Comparison of ENCODE assay signal across 17 cellular contexts in the genomic region with DNA sequence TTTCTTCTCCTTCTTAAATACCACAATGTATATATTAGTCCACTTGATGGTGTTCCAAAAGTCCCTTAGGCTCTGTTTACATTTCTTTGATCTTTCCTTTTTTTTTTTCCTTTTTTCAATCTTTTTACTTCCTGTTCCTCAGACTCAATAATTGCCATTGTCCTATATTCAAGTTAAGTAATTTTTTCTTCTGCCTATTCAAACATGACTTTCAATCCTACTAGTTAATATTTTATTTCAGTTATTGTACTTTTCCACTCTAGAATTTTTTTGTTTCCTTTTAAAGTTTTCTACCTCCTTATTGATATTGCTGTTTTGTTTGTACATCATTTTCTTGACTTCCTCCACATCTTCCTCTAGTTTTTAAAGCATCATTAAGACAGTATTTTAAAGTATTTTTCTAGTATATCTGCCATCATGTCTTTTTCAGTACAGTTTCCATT. TPM values are rescaled to one million over a fixed set of nuclear protein-coding genes. Genes with fewer than 3 reads are reported as not detected.
DNase-seq lines count a peak whose midpoint lies in the region; ATAC-seq and TF ChIP-seq lines count a peak whose summit lies in the region.
"Had no signal": no experiment of that assay in that cellular context is flagged by ENCODE, and none has a peak within 500 bp of the region (broad histone marks: within the 10 kb centered on the region; RNA-seq: fewer than 3 reads in every experiment).

No MANE protein-coding gene starts in this region.

- H3K9me3 Mint-ChIP-seq in activated T-cell treated with anti-CD3 and anti-CD28 coated beads, Interleukin-2, amount 50 U/mL, for 72 hours: no peaks in the 10 kb centered on the region
- H3K9me3 Mint-ChIP-seq in activated T-cell treated with anti-CD3 and anti-CD28 coated beads, Interleukin-2, amount 50 U/mL, for 24 hours: no peaks in the 10 kb centered on the region
- H3K9me3 Mint-ChIP-seq in activated T-helper 17 cell treated with anti-CD3 and anti-CD28 coated beads, Interleukin-2, amount 50 U/mL, for 72 hours: no peaks in the 10 kb centered on the region
- no peaks in the 10 kb centered on the region for H3K9me3 Mint-ChIP-seq in stimulated activated memory B cell treated with anti-CD40 and anti-IgM and Interleukin-4, amounts not matched to agents 10 μg/mL and 1 μg/mL and 100 μg/mL, for 72 hours
- H3K9me3 Mint-ChIP-seq: CD8-positive, alpha-beta memory T cell had no signal

- no peak for TF ChIP-seq CTCF in GM10266 (IDR thresholded peaks at IDR 0.05; ENCODE audit: control insufficient read depth, insufficient read depth, low read depth, missing control alignments)

- H3K27ac Mint-ChIP-seq in activated T-cell treated with anti-CD3 and anti-CD28 coated beads, Interleukin-2, amount 50 U/mL, for 72 hours: peak overlapping the region; percentile 87
- H3K27ac Mint-ChIP-seq in activated T-cell treated with anti-CD3 and anti-CD28 coated beads, Interleukin-2, amount 50 U/mL, for 24 hours: no peak overlapping the region
- peak overlapping the region; percentile 23 for H3K27ac Mint-ChIP-seq in activated T-helper 17 cell treated with anti-CD3 and anti-CD28 coated beads, Interleukin-2, amount 50 U/mL, for 72 hours
- peak overlapping the region; percentile 49 for H3K27ac Mint-ChIP-seq in stimulated activated memory B cell treated with anti-CD40 and anti-IgM and Interleukin-4, amounts not matched to agents 10 μg/mL and 1 μg/mL and 100 μg/mL, for 72 hours

- H3K4me3 Mint-ChIP-seq in activated T-cell treated with anti-CD3 and anti-CD28 coated beads, Interleukin-2, amount 50 U/mL, for 72 hours: peak overlapping the region; percentile 19 to 53
- no peak overlapping the region for H3K4me3 Mint-ChIP-seq in activated T-cell treated with anti-CD3 and anti-CD28 coated beads, Interleukin-2, amount 50 U/mL, for 24 hours
- H3K4me3 Mint-ChIP-seq in activated T-helper 17 cell treated with anti-CD3 and anti-CD28 coated beads, Interleukin-2, amount 50 U/mL, for 72 hours: peak overlapping the region; percentile 4
- H3K4me3 Mint-ChIP-seq in stimulated activated memory B cell treated with anti-CD40 and anti-IgM and Interleukin-4, amounts not matched to agents 10 μg/mL and 1 μg/mL and 100 μg/mL, for 72 hours: no peak overlapping the region
- H3K4me3 Mint-ChIP-seq: CD8-positive, alpha-beta memory T cell had no signal

- H3K36me3 Mint-ChIP-seq in activated T-cell treated with anti-CD3 and anti-CD28 coated beads, Interleukin-2, amount 50 U/mL, for 72 hours (ENCODE audit: insufficient read depth in 2 of 2): no peaks in the 10 kb centered on the region
- no peaks in the 10 kb centered on the region for H3K36me3 Mint-ChIP-seq in activated T-cell treated with anti-CD3 and anti-CD28 coated beads, Interleukin-2, amount 50 U/mL, for 24 hours (ENCODE audit: low read depth)
- no peaks in the 10 kb centered on the region for H3K36me3 Mint-ChIP-seq in activated T-helper 17 cell treated with anti-CD3 and anti-CD28 coated beads, Interleukin-2, amount 50 U/mL, for 72 hours (ENCODE audit: low read depth)
- peaks cover 2% of the 10 kb centered on the region for H3K36me3 Mint-ChIP-seq in stimulated activated memory B cell treated with anti-CD40 and anti-IgM and Interleukin-4, amounts not matched to agents 10 μg/mL and 1 μg/mL and 100 μg/mL, for 72 hours
- H3K36me3 Mint-ChIP-seq: CD8-positive, alpha-beta memory T cell had no signal

- H3K4me1 Mint-ChIP-seq in activated T-cell treated with anti-CD3 and anti-CD28 coated beads, Interleukin-2, amount 50 U/mL, for 72 hours (ENCODE audit: low read depth): peaks cover 24% of the 10 kb centered on the region
- peaks cover 20% of the 10 kb centered on the region for H3K4me1 Mint-ChIP-seq in activated T-cell treated with anti-CD3 and anti-CD28 coated beads, Interleukin-2, amount 50 U/mL, for 24 hours (ENCODE audit: low read depth)
- peaks cover 9% of the 10 kb centered on the region for H3K4me1 Mint-ChIP-seq in activated T-helper 17 cell treated with anti-CD3 and anti-CD28 coated beads, Interleukin-2, amount 50 U/mL, for 72 hours
- H3K4me1 Mint-ChIP-seq in stimulated activated memory B cell treated with anti-CD40 and anti-IgM and Interleukin-4, amounts not matched to agents 10 μg/mL and 1 μg/mL and 100 μg/mL, for 72 hours: peaks cover 10% of the 10 kb centered on the region

- no peaks in the 10 kb centered on the region for H3K27me3 Mint-ChIP-seq in activated T-cell treated with anti-CD3 and anti-CD28 coated beads, Interleukin-2, amount 50 U/mL, for 72 hours (ENCODE audit: low read depth)
- no peaks in the 10 kb centered on the region for H3K27me3 Mint-ChIP-seq in activated T-cell treated with anti-CD3 and anti-CD28 coated beads, Interleukin-2, amount 50 U/mL, for 24 hours
- H3K27me3 Mint-ChIP-seq in activated T-helper 17 cell treated with anti-CD3 and anti-CD28 coated beads, Interleukin-2, amount 50 U/mL, for 72 hours: no peaks in the 10 kb centered on the region
- H3K27me3 Mint-ChIP-seq in stimulated activated memory B cell treated with anti-CD40 and anti-IgM and Interleukin-4, amounts not matched to agents 10 μg/mL and 1 μg/mL and 100 μg/mL, for 72 hours: peaks cover 23% of the 10 kb centered on the region
- H3K27me3 Mint-ChIP-seq: CD8-positive, alpha-beta memory T cell had no signal

- DNase-seq in activated T-cell treated with anti-CD3 and anti-CD28 coated beads, Interleukin-2, amount 50 U/mL, for 72 hours: no peak
- no peak for DNase-seq in activated T-cell treated with anti-CD3 and anti-CD28 coated beads, Interleukin-2, amount 50 U/mL, for 24 hours
- DNase-seq in HT-29 (ENCODE audit: low spot score): peak; percentile 54
- DNase-seq in GM03348 (ENCODE audit: low spot score): no peak
- DNase-seq in NCI-H2081 (lab: John Stamatoyannopoulos, UW): no peak
- DNase-seq in GM10266 (ENCODE audit: extremely low spot score): no peak
- DNase-seq: CD8-positive, alpha-beta memory T cell; DMS 273 treated with DMSO at 0.1 percent for 48 hours; Kasumi-1; NCI-H187; NCI-H2171; NCI-H446 treated with DMSO at 0.1 percent for 48 hours; NCI-H748 treated with DMSO at 0.1 percent for 48 hours had no signal

- ATAC-seq in activated T-cell treated with anti-CD3 and anti-CD28 coated beads, Interleukin-2, amount 50 U/mL, for 72 hours (replicated peaks in 1 of 2): no peak
- no peak for ATAC-seq in activated T-helper 17 cell treated with anti-CD3 and anti-CD28 coated beads, Interleukin-2, amount 50 U/mL, for 72 hours (replicated peaks)
- no peak for ATAC-seq in stimulated activated memory B cell treated with anti-CD40 and anti-IgM and Interleukin-4, amounts not matched to agents 10 μg/mL and 1 μg/mL and 100 μg/mL, for 72 hours
- ATAC-seq: Panc1, Right ventricle myocardium inferior had no signal

RNA-seq across cellular contexts. Expression of a gene that starts 15.8 kb away (rescaled TPM):
- total RNA-seq in activated T-cell treated with anti-CD3 and anti-CD28 coated beads, Interleukin-2, amount 50 U/mL, for 72 hours: 100 to 1,000 TPM; 277 to 309 TPM
- total RNA-seq in HT-29 (2014; rRNA removed; shearing (Covaris generic)): 111 and 150 TPM in 2 replicates
- 100 to 1,000 TPM; 202 to 322 TPM for total RNA-seq in activated T-helper 17 cell treated with anti-CD3 and anti-CD28 coated beads, Interleukin-2, amount 50 U/mL, for 72 hours

Comparison
In these comparisons a context has a peak if more than half of its experiments do, and no peak if none do; other contexts are left out.
1. H3K4me3 Mint-ChIP-seq: peak in activated T-cell treated with anti-CD3 and anti-CD28 coated beads, Interleukin-2, amount 50 U/mL, for 72 hours (2 of 2) and activated T-helper 17 cell treated with anti-CD3 and anti-CD28 coated beads, Interleukin-2, amount 50 U/mL, for 72 hours (single experiment); none in activated T-cell treated with anti-CD3 and anti-CD28 coated beads, Interleukin-2, amount 50 U/mL, for 24 hours (single experiment) and stimulated activated memory B cell treated with anti-CD40 and anti-IgM and Interleukin-4, amounts not matched to agents 10 μg/mL and 1 μg/mL and 100 μg/mL, for 72 hours (single experiment).